8 cellular contexts compared by ENCODE assay signal in the genomic region with DNA sequence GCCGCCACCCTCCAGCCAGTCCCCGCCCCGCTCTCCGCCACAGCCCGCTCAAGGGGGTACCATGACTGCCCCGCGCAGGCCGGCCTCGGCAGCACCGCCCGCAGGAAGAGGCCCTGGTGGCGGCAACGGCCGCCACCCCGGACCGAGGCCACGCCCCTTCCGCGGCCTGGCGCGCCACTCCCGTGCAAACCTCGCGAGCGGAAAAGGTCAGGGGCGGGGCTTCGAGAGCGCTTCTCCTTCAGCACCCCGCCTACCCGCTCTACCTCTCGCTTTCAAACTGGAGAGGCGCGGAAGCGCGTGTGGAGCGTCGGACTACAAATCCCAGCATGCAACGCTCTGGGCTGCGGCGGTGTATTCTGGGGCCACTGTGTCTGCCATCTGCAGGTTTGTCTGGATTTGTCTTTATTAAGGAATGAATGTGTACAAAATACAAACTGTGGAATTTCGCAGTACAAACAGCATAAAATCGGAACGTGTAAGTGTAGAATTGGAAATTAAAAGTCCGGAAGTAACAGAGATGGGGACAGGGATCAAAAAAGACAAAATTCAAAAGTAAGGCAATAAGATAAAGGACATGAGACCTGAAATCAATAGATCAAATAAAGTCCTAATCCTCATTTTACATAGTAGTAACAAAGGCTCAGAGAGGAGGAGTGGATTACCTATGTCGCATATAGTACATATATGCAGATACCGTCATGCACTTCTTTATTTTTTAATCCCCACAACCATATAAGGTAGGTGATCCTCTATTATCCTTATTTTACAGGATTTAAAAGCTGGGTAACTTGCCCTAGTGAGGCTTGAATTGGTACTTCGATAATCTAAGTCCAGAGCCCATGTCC. TPM values are rescaled to one million over a fixed set of nuclear protein-coding genes. Genes with fewer than 3 reads are reported as not detected.
DNase-seq lines count a peak whose midpoint lies in the region; ATAC-seq and TF ChIP-seq lines count a peak whose summit lies in the region.

No MANE protein-coding gene starts in this region.

- H3K4me1 Mint-ChIP-seq in activated B cell treated with CpG ODN at 0.5 μM for 24 hours, result peaks cover 32% of the 10 kb centered on the region

- H3K4me3 Mint-ChIP-seq in activated B cell treated with CpG ODN at 0.5 μM for 24 hours, result peak overlapping the region; percentile 95

- H3K27ac Mint-ChIP-seq in activated B cell treated with CpG ODN at 0.5 μM for 24 hours, result peak overlapping the region; percentile 78

- intact Hi-C loops in activated B cell treated with CpG ODN at 0.5 μM for 24 hours (cut with micrococcal nuclease), result loop anchor here (1.0 to 10.0 kb wide), 14 partner anchors 9 to 1197 kb away; a partner anchor contains a TSS

- peak; percentile 98 for DNase-seq in AG09319 (ENCODE audit: extremely low read depth, low read depth)
- DNase-seq in NCI-H226, result peak; percentile 97
- DNase-seq in activated B cell treated with CpG ODN at 0.5 μM for 24 hours, result peak; percentile 97
- peak; percentile 68 to 99 (median 98) for DNase-seq in caudate nucleus (lab: John Stamatoyannopoulos, UW)
- DNase-seq in inferior parietal cortex (ENCODE audit: extremely low spot score), result peak; percentile 99
- DNase-seq in smooth muscle cell of the brain vasculature (ENCODE audit: low read depth, low spot score), result peak; percentile 99

- no peaks in the 10 kb centered on the region for H3K27me3 Mint-ChIP-seq in activated B cell treated with CpG ODN at 0.5 μM for 24 hours

- ATAC-seq in GM19023 (IDR thresholded peaks at IDR 0.05; ENCODE audit: unreplicated experiment) (peak; percentile 95), HG03280 (IDR thresholded peaks at IDR 0.05; ENCODE audit: unreplicated experiment) (peak; percentile 95), activated B cell treated with CpG ODN at 0.5 μM for 24 hours (ENCODE audit: low read depth) (peak; percentile 94)

- peaks cover 32% of the 10 kb centered on the region for H3K36me3 Mint-ChIP-seq in activated B cell treated with CpG ODN at 0.5 μM for 24 hours (ENCODE audit: low read depth)

- CTCF ChIA-PET in activated B cell treated with CpG ODN at 0.5 μM for 24 hours (lab: Charles Lee), result no interaction called here

- POLR2A ChIA-PET in activated B cell treated with CpG ODN at 0.5 μM for 24 hours (lab: Charles Lee), result interaction anchor here (0.9 to 1.9 kb wide), 5 partner anchors 9 to 1197 kb away, joined by 3 to 12 read pairs (median 5); a partner anchor contains a TSS

- peak overlapping the region; percentile 96 for H3K27ac ChIP-seq in caudate nucleus (ENCODE audit: low read depth, low read length)

- no peaks in the 10 kb centered on the region for H3K9me3 Mint-ChIP-seq in activated B cell treated with CpG ODN at 0.5 μM for 24 hours

- TF ChIP-seq CTCF in AG09319 (IDR thresholded peaks at IDR 0.05; ENCODE audit: low read depth, low read length) (peak; percentile 31), activated B cell treated with CpG ODN at 0.5 μM for 24 hours (IDR thresholded peaks at IDR 0.05) (no peak)

RNA-seq across cellular contexts. Expression of a gene that starts 0.5 kb away (rescaled TPM):
- 37.5 and 42.2 TPM in 2 replicates for total RNA-seq in activated B cell treated with CpG ODN at 0.5 μM for 24 hours

RNA-seq across cellular contexts. Expression of a gene that starts 8.9 kb away (rescaled TPM):
- total RNA-seq in activated B cell treated with CpG ODN at 0.5 μM for 24 hours, result 0.91 and 1.1 TPM in 2 replicates

Comparison
In these comparisons a context has a peak if more than half of its experiments do, and no peak if none do; other contexts are left out.
1. Peak in every context shown above with its lines: DNase-seq, ATAC-seq and H3K27ac ChIP-seq.